8 cellular contexts compared by ENCODE assay signal in genomic region chr10:5975641-5976473, GRCh38. TPM values are rescaled to one million over a fixed set of nuclear protein-coding genes. Genes with fewer than 3 reads are reported as not detected.
DNase-seq lines count a peak whose midpoint lies in the region; ATAC-seq, FAIRE-seq and TF ChIP-seq lines count a peak whose summit lies in the region.

No MANE protein-coding gene starts in this region.

- peak overlapping the region; percentile 80 to 98 for H3K9ac ChIP-seq in K562 (ENCODE audit: insufficient read depth in 1 of 2, low read depth in 2 of 2, low read length in 2 of 2)

- H4K20me1 ChIP-seq in K562 (replicated peaks; ENCODE audit: control insufficient read depth, insufficient read depth, low read length): no peaks in the 10 kb centered on the region

- peaks cover 54% of the 10 kb centered on the region for H3K79me2 ChIP-seq in K562 (ENCODE audit: control insufficient read depth, insufficient read depth, low read length)

- no peak for TF ChIP-seq CTCF in K562 (IDR thresholded peaks at IDR 0.05 in 2 of 3, conservative IDR thresholded peaks at IDR 0.05 in 1 of 3; ENCODE audit: insufficient read depth in 2 of 3, low read depth in 1 of 3, low read length in 3 of 3)

- no peaks in the 10 kb centered on the region for H3K9me1 ChIP-seq in K562 (ENCODE audit: control insufficient read depth, insufficient read depth, low read length)

- peak overlapping the region; percentile 91 for H3K4me2 ChIP-seq in K562 (ENCODE audit: insufficient read depth, low read length)

- peaks cover 21 to 29% of the 10 kb centered on the region in 2 experiments for H3K4me1 ChIP-seq in K562 (replicated peaks in 1 of 2; ENCODE audit: control insufficient read depth in 2 of 2, insufficient read depth in 2 of 2, low read length in 2 of 2)

- CTCF ChIA-PET in K562 (lab: Yijun Ruan, JAX; ENCODE audit: low intra/inter-chr PET ratio): no interaction called here

- H3K9me3 ChIP-seq in K562 (replicated peaks; ENCODE audit: control insufficient read depth, insufficient read depth, low read depth, low read length): no peaks in the 10 kb centered on the region

- in situ Hi-C loops in K562 (cut with MboI): no loop called here

- no peak for TF ChIP-seq EP300 in K562 (IDR thresholded peaks at IDR 0.05; ENCODE audit: low read length)

- intact Hi-C loops in K562 (cut with micrococcal nuclease): no loop called here

- peak overlapping the region; percentile 82 for H3K4me3 ChIP-seq in K562

- TF ChIP-seq RAD21 in K562 (CRISPR knock-in tag; conservative IDR thresholded peaks at IDR 0.05 in 1 of 2, IDR thresholded peaks at IDR 0.05 in 1 of 2): no peak

- peak overlapping the region; percentile 98 for H2AFZ ChIP-seq in K562 (ENCODE audit: low read depth, low read length)

- FAIRE-seq in K562 (lab: Jason Lieb, UNC): no peak

- H3K36me3 ChIP-seq in K562 (ENCODE audit: control insufficient read depth, insufficient read depth, low read length): no peaks in the 10 kb centered on the region

- TF ChIP-seq POLR2A in Raji (IDR thresholded peaks at IDR 0.05; ENCODE audit: insufficient read depth, low read depth, low read length): peak; percentile 42; the same call in 1 of the 2 replicates
- no peak for TF ChIP-seq POLR2A in K562 (conservative IDR thresholded peaks at IDR 0.05)

- DNase-seq in K562 (ENCODE audit: extremely low read depth in 1 of 4, low spot score in 3 of 4): peak in 2 of 4 experiments; percentile 41 to 44
- peak; percentile 81 for DNase-seq in medulla oblongata (ENCODE audit: extremely low spot score)
- peak; percentile 74 for DNase-seq in stimulated activated CD8-positive, alpha-beta memory T cell treated with anti-CD3 and anti-CD28 coated beads, Interleukin-4, amount 100 ng/mL, for 48 hours
- DNase-seq in retina: no peak
- no peak for DNase-seq in HuH-7.5 (ENCODE audit: low spot score)

- ATAC-seq in GM18870 (IDR thresholded peaks at IDR 0.05; ENCODE audit: unreplicated experiment) (peak; percentile 77), HG03039 (IDR thresholded peaks at IDR 0.05; ENCODE audit: unreplicated experiment) (peak; percentile 52), K562 (peak; percentile 4)

- 46% methylated on average over 19 of the region's 20 CpGs for WGBS in K562 (ENCODE audit: insufficient coverage, low coverage, missing lambda C conversion rate)

- POLR2A ChIA-PET in K562 (lab: Yijun Ruan, JAX): interaction anchor here (0.6 to 1.2 kb wide), 3 partner anchors 12 to 156 kb away, joined by 3 to 6 read pairs (median 3); no protein-coding TSS in a partner anchor

- no TSS peak for BruUV-seq in K562 (replicated peaks; lab: Mats Ljungman, UMichigan)

- peak overlapping the region; percentile 89 for H3K27ac ChIP-seq in K562 (ENCODE audit: extremely low read depth, low read depth, low read length)

- H3K27me3 ChIP-seq in K562 (ENCODE audit: control insufficient read depth in 2 of 2, insufficient read depth in 2 of 2, low read length in 2 of 2): no peaks in the 10 kb centered on the region

TF ChIP-seq in K562, 482 proteins besides CTCF, POLR2A, EP300 and RAD21:
- TF ChIP-seq ZFP36 (IDR thresholded peaks at IDR 0.05; ENCODE audit: low read depth, low read length, partially characterized antibody) (peak; percentile 35), CHD1 (IDR thresholded peaks at IDR 0.05; ENCODE audit: low read length) (peak; percentile 58), JUNB (CRISPR knock-in tag; conservative IDR thresholded peaks at IDR 0.05) (no peak), ZNF740 (CRISPR knock-in tag; IDR thresholded peaks at IDR 0.05) (peak; percentile 58), ZNF740 (tag; IDR thresholded peaks at IDR 0.05) (peak in 1 of 2 experiments; percentile 83; a peak in 2 of 4 replicates), SIN3A (IDR thresholded peaks at IDR 0.05; ENCODE audit: borderline replicate concordance in 2 of 2, control insufficient read depth in 1 of 2, low read depth in 2 of 2, low read length in 2 of 2) (0 out of 4 replicates have a peak, but pooled peaks of 1 of the 2 experiments have one; percentile 6), ZBTB7A (IDR thresholded peaks at IDR 0.05; ENCODE audit: borderline replicate concordance, control insufficient read depth, low read depth, low read length) (0 out of 2 replicates have a peak, but pooled peaks have one; percentile 17), ZKSCAN8 (CRISPR knock-in tag; IDR thresholded peaks at IDR 0.05) (no peak), NR2C2 (CRISPR knock-in tag; IDR thresholded peaks at IDR 0.05) (peak; percentile 79), NR2C2 (tag; IDR thresholded peaks at IDR 0.05) (peak; percentile 90), MLLT1 (IDR thresholded peaks at IDR 0.05) (peak in 1 of 2 experiments; percentile 69; a peak in 1 of 4 replicates), ZNF316 (IDR thresholded peaks at IDR 0.05) (peak; percentile 41; the same call in 1 of the 2 replicates), GATA2 (CRISPR knock-in tag; IDR thresholded peaks at IDR 0.05) (peak; percentile 25; the same call in 1 of the 2 replicates), KAT2B (IDR thresholded peaks at IDR 0.05; ENCODE audit: low read depth, low read length) (no peak), CEBPG (CRISPR knock-in tag; IDR thresholded peaks at IDR 0.05) (peak; percentile 46; the same call in 1 of the 2 replicates), CEBPG (tag; conservative IDR thresholded peaks at IDR 0.05 in 1 of 2, IDR thresholded peaks at IDR 0.05 in 1 of 2) (peak; percentile 40 to 44; a peak in 1 of 4 replicates), ZNF263 (CRISPR knock-in tag; IDR thresholded peaks at IDR 0.05; ENCODE audit: borderline replicate concordance) (peak; percentile 92), BCOR (IDR thresholded peaks at IDR 0.05) (peak; percentile 36; the same call in 1 of the 2 replicates), ZNF165 (CRISPR knock-in tag; IDR thresholded peaks at IDR 0.05; ENCODE audit: borderline replicate concordance) (no peak), HDAC1 (IDR thresholded peaks at IDR 0.05) (peak in 1 of 2 experiments; percentile 25; a peak in 1 of 4 replicates), SREBF2 (CRISPR knock-in tag; IDR thresholded peaks at IDR 0.05) (no peak), NR2C1 (IDR thresholded peaks at IDR 0.05) (peak; percentile 92), NR2C1 (tag; IDR thresholded peaks at IDR 0.05) (peak; percentile 93), DACH1 (IDR thresholded peaks at IDR 0.05; ENCODE audit: partially characterized antibody) (peak; percentile 48), CEBPB (tag; IDR thresholded peaks at IDR 0.05) (peak; percentile 58; the same call in 1 of the 2 replicates), ZNF785 (CRISPR knock-in tag; IDR thresholded peaks at IDR 0.05) (no peak)

RNA-seq across cellular contexts. Expression of gene IL15RA, which starts 1.5 kb away (rescaled TPM):
- total RNA-seq in K562 (2011; cell fraction: chromatin; rRNA removed; ENCODE audit: low replicate concordance): 12.8 and 14.2 TPM in 2 replicates
- 16.7 and 17.9 TPM in 2 replicates for total RNA-seq in K562 (2011; cell fraction: nucleolus; rRNA removed)
- 13.9 and 18.0 TPM in 2 replicates for total RNA-seq in K562 (2011; cell fraction: nucleoplasm; rRNA removed)
- total RNA-seq in K562 (2014; rRNA removed) (9.8 and 10.1 TPM in 2 replicates), K562 (2014; rRNA removed; fragmentation: Illumina TruSeq; extraction: Trizol) (4.0 and 4.5 TPM in 2 replicates), K562 (2015; rRNA removed; fragmentation: Illumina TruSeq; extraction: Trizol) (4.7 and 5.2 TPM in 2 replicates), K562 (2021) (9.4 and 11.7 TPM in 2 replicates)
- polyA plus RNA-seq in K562 (2011; rRNA removed) (8.0 and 18.3 TPM in 2 replicates), K562 (2014; fragmentation: Illumina TruSeq; extraction: Trizol) (10.6 and 11.2 TPM in 2 replicates), K562 (2014; fragmentation: Nextera tagmentation; extraction: Ambion mirVana) (1 to 10 TPM; 1.2 to 2.0 TPM), K562 (2014; rRNA removed) (8.7 and 9.9 TPM in 2 replicates)
- polyA plus RNA-seq in K562 (2011; cell fraction: cytosol; rRNA removed): 20.1 and 26.7 TPM in 2 replicates
- polyA plus RNA-seq in K562 (2011; cell fraction: nucleus; rRNA removed): 12.0 and 12.3 TPM in 2 replicates
- polyA plus RNA-seq in K562 (2012): 5.6 and 11.1 TPM in 2 replicates
- 4.5 and 4.7 TPM in 2 replicates for polyA minus RNA-seq in K562 (2011; rRNA and poly(A)+ RNA removed)
- 10.1 and 10.2 TPM in 2 replicates for polyA minus RNA-seq in K562 (2011; cell fraction: cytosol; rRNA and poly(A)+ RNA removed)
- 2.9 and 3.1 TPM in 2 replicates for polyA minus RNA-seq in K562 (2011; cell fraction: nucleus; rRNA and poly(A)+ RNA removed)

Comparison
In these comparisons a context has a peak if more than half of its experiments do, and no peak if none do; other contexts are left out.
1. ATAC-seq: peak in every context shown above with its lines; median percentile 77 in GM18870; 52 in HG03039; 4 in K562.
2. DNase-seq: peak in medulla oblongata (single experiment) and stimulated activated CD8-positive, alpha-beta memory T cell treated with anti-CD3 and anti-CD28 coated beads, Interleukin-4, amount 100 ng/mL, for 48 hours (single experiment); none in retina (single experiment) and HuH-7.5 (single experiment).